Comparison of ENCODE assay signal across 2 cellular contexts in genomic region chr21:34517039-34517438, GRCh38.
TF ChIP-seq lines count a peak whose summit lies in the region.

No MANE protein-coding gene starts in this region.

TF ChIP-seq in GM23338, 12 proteins besides CTCF, POLR2A, EP300 and RAD21 (continued from another document):
- no peak for TF ChIP-seq STAT1 (IDR thresholded peaks at IDR 0.05; ENCODE audit: unreplicated experiment)
- TF ChIP-seq EZH2phosphoT487 (IDR thresholded peaks at IDR 0.05; ENCODE audit: unreplicated experiment) = no peak
- TF ChIP-seq ZNF114 (CRISPR knock-in tag; IDR thresholded peaks at IDR 0.05) = no peak
- TF ChIP-seq JUNB (IDR thresholded peaks at IDR 0.05; ENCODE audit: unreplicated experiment) = no peak
- TF ChIP-seq REST (IDR thresholded peaks at IDR 0.05; ENCODE audit: unreplicated experiment) = no peak
- TF ChIP-seq, protein P1, sequence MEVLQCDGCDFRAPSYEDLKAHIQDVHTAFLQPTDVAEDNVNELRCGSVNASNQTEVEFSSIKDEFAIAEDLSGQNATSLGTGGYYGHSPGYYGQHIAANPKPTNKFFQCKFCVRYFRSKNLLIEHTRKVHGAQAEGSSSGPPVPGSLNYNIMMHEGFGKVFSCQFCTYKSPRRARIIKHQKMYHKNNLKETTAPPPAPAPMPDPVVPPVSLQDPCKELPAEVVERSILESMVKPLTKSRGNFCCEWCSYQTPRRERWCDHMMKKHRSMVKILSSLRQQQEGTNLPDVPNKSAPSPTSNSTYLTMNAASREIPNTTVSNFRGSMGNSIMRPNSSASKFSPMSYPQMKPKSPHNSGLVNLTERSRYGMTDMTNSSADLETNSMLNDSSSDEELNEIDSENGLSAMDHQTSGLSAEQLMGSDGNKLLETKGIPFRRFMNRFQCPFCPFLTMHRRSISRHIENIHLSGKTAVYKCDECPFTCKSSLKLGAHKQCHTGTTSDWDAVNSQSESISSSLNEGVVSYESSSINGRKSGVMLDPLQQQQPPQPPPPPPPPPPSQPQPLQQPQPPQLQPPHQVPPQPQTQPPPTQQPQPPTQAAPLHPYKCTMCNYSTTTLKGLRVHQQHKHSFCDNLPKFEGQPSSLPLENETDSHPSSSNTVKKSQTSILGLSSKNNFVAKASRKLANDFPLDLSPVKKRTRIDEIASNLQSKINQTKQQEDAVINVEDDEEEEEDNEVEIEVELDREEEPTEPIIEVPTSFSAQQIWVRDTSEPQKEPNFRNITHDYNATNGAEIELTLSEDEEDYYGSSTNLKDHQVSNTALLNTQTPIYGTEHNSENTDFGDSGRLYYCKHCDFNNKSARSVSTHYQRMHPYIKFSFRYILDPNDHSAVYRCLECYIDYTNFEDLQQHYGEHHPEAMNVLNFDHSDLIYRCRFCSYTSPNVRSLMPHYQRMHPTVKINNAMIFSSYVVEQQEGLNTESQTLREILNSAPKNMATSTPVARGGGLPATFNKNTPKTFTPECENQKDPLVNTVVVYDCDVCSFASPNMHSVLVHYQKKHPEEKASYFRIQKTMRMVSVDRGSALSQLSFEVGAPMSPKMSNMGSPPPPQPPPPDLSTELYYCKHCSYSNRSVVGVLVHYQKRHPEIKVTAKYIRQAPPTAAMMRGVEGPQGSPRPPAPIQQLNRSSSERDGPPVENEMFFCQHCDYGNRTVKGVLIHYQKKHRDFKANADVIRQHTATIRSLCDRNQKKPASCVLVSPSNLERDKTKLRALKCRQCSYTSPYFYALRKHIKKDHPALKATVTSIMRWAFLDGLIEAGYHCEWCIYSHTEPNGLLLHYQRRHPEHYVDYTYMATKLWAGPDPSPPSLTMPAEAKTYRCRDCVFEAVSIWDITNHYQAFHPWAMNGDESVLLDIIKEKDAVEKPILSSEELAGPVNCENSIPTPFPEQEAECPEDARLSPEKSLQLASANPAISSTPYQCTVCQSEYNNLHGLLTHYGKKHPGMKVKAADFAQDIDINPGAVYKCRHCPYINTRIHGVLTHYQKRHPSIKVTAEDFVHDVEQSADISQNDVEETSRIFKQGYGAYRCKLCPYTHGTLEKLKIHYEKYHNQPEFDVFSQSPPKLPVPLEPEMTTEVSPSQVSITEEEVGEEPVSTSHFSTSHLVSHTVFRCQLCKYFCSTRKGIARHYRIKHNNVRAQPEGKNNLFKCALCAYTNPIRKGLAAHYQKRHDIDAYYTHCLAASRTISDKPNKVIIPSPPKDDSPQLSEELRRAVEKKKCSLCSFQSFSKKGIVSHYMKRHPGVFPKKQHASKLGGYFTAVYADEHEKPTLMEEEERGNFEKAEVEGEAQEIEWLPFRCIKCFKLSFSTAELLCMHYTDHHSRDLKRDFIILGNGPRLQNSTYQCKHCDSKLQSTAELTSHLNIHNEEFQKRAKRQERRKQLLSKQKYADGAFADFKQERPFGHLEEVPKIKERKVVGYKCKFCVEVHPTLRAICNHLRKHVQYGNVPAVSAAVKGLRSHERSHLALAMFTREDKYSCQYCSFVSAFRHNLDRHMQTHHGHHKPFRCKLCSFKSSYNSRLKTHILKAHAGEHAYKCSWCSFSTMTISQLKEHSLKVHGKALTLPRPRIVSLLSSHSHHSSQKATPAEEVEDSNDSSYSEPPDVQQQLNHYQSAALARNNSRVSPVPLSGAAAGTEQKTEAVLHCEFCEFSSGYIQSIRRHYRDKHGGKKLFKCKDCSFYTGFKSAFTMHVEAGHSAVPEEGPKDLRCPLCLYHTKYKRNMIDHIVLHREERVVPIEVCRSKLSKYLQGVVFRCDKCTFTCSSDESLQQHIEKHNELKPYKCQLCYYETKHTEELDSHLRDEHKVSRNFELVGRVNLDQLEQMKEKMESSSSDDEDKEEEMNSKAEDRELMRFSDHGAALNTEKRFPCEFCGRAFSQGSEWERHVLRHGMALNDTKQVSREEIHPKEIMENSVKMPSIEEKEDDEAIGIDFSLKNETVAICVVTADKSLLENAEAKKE (CRISPR knock-in tag; IDR thresholded peaks at IDR 0.05) = no peak
- no peak for TF ChIP-seq CREB1 (CRISPR knock-in tag; IDR thresholded peaks at IDR 0.05; ENCODE audit: low read depth)

TF ChIP-seq in WTC11, 78 proteins besides CTCF, POLR2A, EP300 and RAD21 (continued from another document):
- TF ChIP-seq, protein P2, sequence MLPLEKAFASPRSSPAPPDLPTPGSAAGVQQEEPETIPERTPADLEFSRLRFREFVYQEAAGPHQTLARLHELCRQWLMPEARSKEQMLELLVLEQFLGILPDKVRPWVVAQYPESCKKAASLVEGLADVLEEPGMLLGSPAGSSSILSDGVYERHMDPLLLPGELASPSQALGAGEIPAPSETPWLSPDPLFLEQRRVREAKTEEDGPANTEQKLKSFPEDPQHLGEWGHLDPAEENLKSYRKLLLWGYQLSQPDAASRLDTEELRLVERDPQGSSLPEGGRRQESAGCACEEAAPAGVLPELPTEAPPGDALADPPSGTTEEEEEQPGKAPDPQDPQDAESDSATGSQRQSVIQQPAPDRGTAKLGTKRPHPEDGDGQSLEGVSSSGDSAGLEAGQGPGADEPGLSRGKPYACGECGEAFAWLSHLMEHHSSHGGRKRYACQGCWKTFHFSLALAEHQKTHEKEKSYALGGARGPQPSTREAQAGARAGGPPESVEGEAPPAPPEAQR (CRISPR knock-in tag; IDR thresholded peaks at IDR 0.05) = no peak
